In the genomic region with DNA sequence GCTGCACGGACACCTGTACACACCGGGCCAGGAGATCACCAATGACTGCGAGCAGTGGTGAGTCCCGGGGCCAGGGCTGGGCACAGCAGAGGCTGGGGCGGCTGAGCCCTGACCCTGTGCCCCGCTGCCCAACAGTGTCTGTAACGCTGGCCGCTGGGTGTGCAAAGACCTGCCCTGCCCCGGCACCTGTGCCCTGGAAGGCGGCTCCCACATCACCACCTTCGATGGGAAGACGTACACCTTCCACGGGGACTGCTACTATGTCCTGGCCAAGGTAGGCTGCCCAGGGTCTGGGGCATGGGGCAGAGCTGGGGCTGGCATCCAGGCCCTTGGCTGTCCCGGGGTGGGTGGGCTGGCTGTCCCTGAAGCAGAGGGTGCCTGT, we compare ENCODE assay signal across 18 cellular contexts. TPM values are rescaled to one million over a fixed set of nuclear protein-coding genes. Genes with fewer than 3 reads are reported as not detected.
DNase-seq lines count a peak whose midpoint lies in the region; ATAC-seq, FAIRE-seq and TF ChIP-seq lines count a peak whose summit lies in the region.
"Had no signal": no experiment of that assay in that cellular context is flagged by ENCODE, and none has a peak within 500 bp of the region (broad histone marks: within the 10 kb centered on the region; RNA-seq: fewer than 3 reads in every experiment).

No MANE protein-coding gene starts in this region.

- no peaks in the 10 kb centered on the region for H4K20me1 ChIP-seq in HepG2 (ENCODE audit: insufficient read depth, low read length)

- TF ChIP-seq EP300 in HepG2 (IDR thresholded peaks at IDR 0.05; ENCODE audit: low read depth in 2 of 2, low read length in 2 of 2) (no peak), HepG2 (CRISPR knock-in tag; IDR thresholded peaks at IDR 0.05; ENCODE audit: borderline replicate concordance) (no peak)

- CTCF ChIA-PET in activated CD4-positive, alpha-beta T cell treated with anti-CD3 and anti-CD28 coated beads for 36 hours (lab: Charles Lee): no interaction called here
- CTCF ChIA-PET in HepG2 (lab: Yijun Ruan, JAX; ENCODE audit: low intra/inter-chr PET ratio, low total read pairs): no interaction called here

- H3K27ac ChIP-seq in right lobe of liver: no peak overlapping the region
- H3K27ac ChIP-seq in HepG2 (ENCODE audit: extremely low read length, insufficient read depth, low read length): no peak overlapping the region
- H3K27ac ChIP-seq: C4-2B had no signal

- POLR2A ChIA-PET in activated CD4-positive, alpha-beta T cell treated with anti-CD3 and anti-CD28 coated beads for 36 hours (lab: Charles Lee): no interaction called here
- POLR2A ChIA-PET in HepG2 (lab: Yijun Ruan, JAX): no interaction called here

- no peak overlapping the region for H3K9ac ChIP-seq in HepG2 (ENCODE audit: insufficient read depth, low read depth, low read length)

- H3K4me2 ChIP-seq in HepG2 (ENCODE audit: low read depth, low read length): no peak overlapping the region

- H2AFZ ChIP-seq in HepG2 (ENCODE audit: low read length): no peak overlapping the region

- H3K27ac Mint-ChIP-seq in activated CD4-positive, alpha-beta T cell treated with anti-CD3 and anti-CD28 coated beads for 36 hours: no peak overlapping the region
- no peak overlapping the region for H3K27ac Mint-ChIP-seq in natural killer cell treated with Interleukin-12 subunit alpha and Interleukin-12 subunit beta and Interleukin-15 and Interleukin-18, amount 100 ng/mL, for 72 hours

- no peak overlapping the region for H3K4me3 ChIP-seq in right lobe of liver
- H3K4me3 ChIP-seq in HepG2 (replicated peaks in 1 of 3; ENCODE audit: insufficient read depth in 1 of 3, low read depth in 2 of 3, low read length in 3 of 3): no peak overlapping the region

- H3K9me3 ChIP-seq in right lobe of liver (no peaks in the 10 kb centered on the region), HepG2 (ENCODE audit: low read length) (no peaks in the 10 kb centered on the region)
- H3K9me3 ChIP-seq: Caco-2 had no signal

- no peaks in the 10 kb centered on the region for H3K4me1 Mint-ChIP-seq in activated CD4-positive, alpha-beta T cell treated with anti-CD3 and anti-CD28 coated beads for 36 hours
- H3K4me1 Mint-ChIP-seq in natural killer cell treated with Interleukin-12 subunit alpha and Interleukin-12 subunit beta and Interleukin-15 and Interleukin-18, amount 100 ng/mL, for 72 hours (ENCODE audit: low read depth in 2 of 2): no peaks in the 10 kb centered on the region

- no peaks in the 10 kb centered on the region for H3K27me3 Mint-ChIP-seq in activated CD4-positive, alpha-beta T cell treated with anti-CD3 and anti-CD28 coated beads for 36 hours
- no peaks in the 10 kb centered on the region for H3K27me3 Mint-ChIP-seq in natural killer cell treated with Interleukin-12 subunit alpha and Interleukin-12 subunit beta and Interleukin-15 and Interleukin-18, amount 100 ng/mL, for 72 hours

- no peaks in the 10 kb centered on the region for H3K9me3 Mint-ChIP-seq in activated CD4-positive, alpha-beta T cell treated with anti-CD3 and anti-CD28 coated beads for 36 hours (ENCODE audit: low read depth)
- no peaks in the 10 kb centered on the region for H3K9me3 Mint-ChIP-seq in natural killer cell treated with Interleukin-12 subunit alpha and Interleukin-12 subunit beta and Interleukin-15 and Interleukin-18, amount 100 ng/mL, for 72 hours

- H3K36me3 Mint-ChIP-seq in activated CD4-positive, alpha-beta T cell treated with anti-CD3 and anti-CD28 coated beads for 36 hours (ENCODE audit: low read depth): no peaks in the 10 kb centered on the region
- no peaks in the 10 kb centered on the region for H3K36me3 Mint-ChIP-seq in natural killer cell treated with Interleukin-12 subunit alpha and Interleukin-12 subunit beta and Interleukin-15 and Interleukin-18, amount 100 ng/mL, for 72 hours

- no peak for ATAC-seq in activated CD4-positive, alpha-beta T cell treated with anti-CD3 and anti-CD28 coated beads for 36 hours
- ATAC-seq in right lobe of liver: peak in 3 of 4 donors; percentile 5 to 34 (median 31)
- no peak; the same call in 2 of the 3 replicates for ATAC-seq in HepG2
- ATAC-seq in natural killer cell treated with Interleukin-12 subunit alpha and Interleukin-12 subunit beta and Interleukin-15 and Interleukin-18, amount 100 ng/mL, for 72 hours: peak; percentile 38 to 41
- ATAC-seq in GM18858 (IDR thresholded peaks at IDR 0.05; ENCODE audit: unreplicated experiment): no peak
- ATAC-seq: PC-3 had no signal

- in situ Hi-C loops in HepG2 (cut with HindIII; ENCODE audit: extremely low pct_ligation_motif_present, low pct_unique_long_range_greater_than_20kb): no loop called here

- H3K4me1 ChIP-seq in right lobe of liver (no peaks in the 10 kb centered on the region), HepG2 (ENCODE audit: insufficient read depth, low read length) (no peaks in the 10 kb centered on the region)
- H3K4me1 ChIP-seq: Caco-2 had no signal

- H3K79me2 ChIP-seq in HepG2 (ENCODE audit: insufficient read depth, low read length): no peaks in the 10 kb centered on the region

- no peak overlapping the region for H3K4me3 Mint-ChIP-seq in activated CD4-positive, alpha-beta T cell treated with anti-CD3 and anti-CD28 coated beads for 36 hours
- H3K4me3 Mint-ChIP-seq in natural killer cell treated with Interleukin-12 subunit alpha and Interleukin-12 subunit beta and Interleukin-15 and Interleukin-18, amount 100 ng/mL, for 72 hours: no peak overlapping the region

- TF ChIP-seq CTCF in right lobe of liver (IDR thresholded peaks at IDR 0.05): no peak
- no peak for TF ChIP-seq CTCF in HepG2 (CRISPR knock-in tag; IDR thresholded peaks at IDR 0.05)

- DNase-seq in activated CD4-positive, alpha-beta T cell treated with anti-CD3 and anti-CD28 coated beads for 1 hour: peak; percentile 2
- DNase-seq in activated CD4-positive, alpha-beta T cell treated with anti-CD3 and anti-CD28 coated beads for 36 hours: no peak
- peak in 1 of 3 donors; percentile 35 for DNase-seq in right lobe of liver
- no peak for DNase-seq in HepG2 (ENCODE audit: low spot score)
- DNase-seq in natural killer cell treated with Interleukin-12 subunit alpha and Interleukin-12 subunit beta and Interleukin-15 and Interleukin-18, amount 100 ng/mL, for 72 hours (ENCODE audit: low spot score): peak; percentile 60
- DNase-seq in cerebellar nuclear complex (lab: John Stamatoyannopoulos, UW): no peak
- no peak for DNase-seq in NCI-H2196 treated with DMSO at 0.1 percent for 48 hours (lab: John Stamatoyannopoulos, UW; ENCODE audit: unreplicated experiment)
- DNase-seq: KG1, NCI-H1048, NCI-H2107, NCI-H446, PC-3 had no signal

- no peak for TF ChIP-seq POLR2A in right lobe of liver (IDR thresholded peaks at IDR 0.05)
- no peak for TF ChIP-seq POLR2A in HepG2 (IDR thresholded peaks at IDR 0.05; ENCODE audit: insufficient read depth in 1 of 2, low read depth in 2 of 2, low read length in 2 of 2)

- intact Hi-C loops in activated CD4-positive, alpha-beta T cell treated with anti-CD3 and anti-CD28 coated beads for 36 hours (cut with DNase I, micrococcal nuclease): loop anchor here in 1 of 2 experiments (10.0 kb wide), 1 partner anchor 62 kb away; no protein-coding TSS in a partner anchor
- intact Hi-C loops in right lobe of liver (cut with DNase I) (no loop called here), HepG2 (cut with micrococcal nuclease; ENCODE audit: unreplicated experiment) (no loop called here)

- no peak for TF ChIP-seq RAD21 in HepG2 (CRISPR knock-in tag; IDR thresholded peaks at IDR 0.05)

- no peak for FAIRE-seq in HepG2 (lab: Jason Lieb, UNC)

- no CpG with 5 or more reads among the region's 14 CpGs for WGBS in right lobe of liver (ENCODE audit: insufficient coverage, low coverage, low lambda C conversion rate, missing lambda C conversion rate)
- WGBS in HepG2 (ENCODE audit: low lambda C conversion rate): 12% methylated on average over 6 of the region's 14 CpGs

- no peaks in the 10 kb centered on the region for H3K27me3 ChIP-seq in right lobe of liver
- H3K27me3 ChIP-seq in HepG2 (ENCODE audit: control insufficient read depth in 1 of 2, insufficient read depth in 2 of 2, low read length in 2 of 2): peaks cover 16 to 54% of the 10 kb centered on the region in 2 experiments; a peak in 4 of 5 replicates

- H3K36me3 ChIP-seq in right lobe of liver (no peaks in the 10 kb centered on the region), HepG2 (replicated peaks in 1 of 2; ENCODE audit: control insufficient read depth in 1 of 2, insufficient read depth in 2 of 2, low read length in 2 of 2) (no peaks in the 10 kb centered on the region)

- BruUV-seq in HepG2 (replicated peaks; lab: Mats Ljungman, UMichigan): no TSS peak

RNA-seq across cellular contexts. Expression of a gene that starts 7.7 kb away (rescaled TPM):
- total RNA-seq in activated CD4-positive, alpha-beta T cell treated with anti-CD3 and anti-CD28 coated beads for 36 hours: not detected
- total RNA-seq in right lobe of liver (under 1 TPM in 1 of 6 experiments, not detected in 5; 0.04 TPM), HepG2 (2016; rRNA removed; fragmentation: Illumina TruSeq; extraction: Trizol) (not detected in 2 replicates)
- total RNA-seq in HepG2 (2016; cell fraction: cytosol; rRNA removed; fragmentation: Illumina TruSeq; extraction: Trizol; ENCODE audit: low read depth): not detected in 2 replicates
- not detected in 2 replicates for total RNA-seq in HepG2 (2016; cell fraction: insoluble cytoplasmic fraction; rRNA removed; fragmentation: Illumina TruSeq; extraction: Trizol)
- not detected in 2 replicates for total RNA-seq in HepG2 (2016; cell fraction: membrane; rRNA removed; fragmentation: Illumina TruSeq; extraction: Trizol)
- not detected in 2 replicates for total RNA-seq in HepG2 (2016; cell fraction: nucleus; rRNA removed; fragmentation: Illumina TruSeq; extraction: Trizol)
- under 0.01 TPM in 1 of 2 replicates, not detected in the other for polyA plus RNA-seq in HepG2 (2011; rRNA removed)
- polyA plus RNA-seq in HepG2 (2011; cell fraction: cytosol; rRNA removed): not detected in 2 replicates
- polyA plus RNA-seq in HepG2 (2011; cell fraction: nucleus; rRNA removed): under 0.01 and 0.02 TPM in 2 replicates
- not detected in 2 replicates for polyA plus RNA-seq in HepG2 (2012)
- not detected in 2 replicates for polyA plus RNA-seq in HepG2 (2016; cell fraction: cytosol; fragmentation: Illumina TruSeq; extraction: Trizol; ENCODE audit: low read depth)
- polyA plus RNA-seq in HepG2 (2016; cell fraction: insoluble cytoplasmic fraction; fragmentation: Illumina TruSeq; extraction: Trizol; ENCODE audit: low read depth): not detected in 2 replicates
- polyA plus RNA-seq in HepG2 (2016; cell fraction: membrane; fragmentation: Illumina TruSeq; extraction: Trizol; ENCODE audit: low read depth): not detected in 2 replicates
- polyA plus RNA-seq in HepG2 (2016; cell fraction: nucleus; fragmentation: Illumina TruSeq; extraction: Trizol; ENCODE audit: insufficient read depth, low read depth): not detected in 2 replicates
- 0.22 TPM in 1 of 2 replicates, not detected in the other for polyA minus RNA-seq in HepG2 (2011; rRNA and poly(A)+ RNA removed; ENCODE audit: low replicate concordance)
- polyA minus RNA-seq in HepG2 (2011; cell fraction: cytosol; rRNA and poly(A)+ RNA removed): not detected in 2 replicates
- polyA minus RNA-seq in HepG2 (2011; cell fraction: nucleus; rRNA and poly(A)+ RNA removed): not detected in 2 replicates
- total RNA-seq in natural killer cell treated with Interleukin-12 subunit alpha and Interleukin-12 subunit beta and Interleukin-15 and Interleukin-18, amount 100 ng/mL, for 72 hours: not detected
- total RNA-seq: A172, H7, M059J had no signal

RNA-seq across cellular contexts. Expression of a gene that starts 45.8 kb away (rescaled TPM):
- total RNA-seq in activated CD4-positive, alpha-beta T cell treated with anti-CD3 and anti-CD28 coated beads for 36 hours: not detected
- 1 to 10 TPM in 2 of 6 experiments, under 1 TPM in 4; 0.31 to 2.1 (median 0.72) TPM for total RNA-seq in right lobe of liver
- not detected in 2 replicates for total RNA-seq in HepG2 (2016; rRNA removed; fragmentation: Illumina TruSeq; extraction: Trizol)
- not detected in 2 replicates for total RNA-seq in HepG2 (2016; cell fraction: cytosol; rRNA removed; fragmentation: Illumina TruSeq; extraction: Trizol; ENCODE audit: low read depth)
- not detected in 2 replicates for total RNA-seq in HepG2 (2016; cell fraction: insoluble cytoplasmic fraction; rRNA removed; fragmentation: Illumina TruSeq; extraction: Trizol)
- not detected in 2 replicates for total RNA-seq in HepG2 (2016; cell fraction: membrane; rRNA removed; fragmentation: Illumina TruSeq; extraction: Trizol)
- total RNA-seq in HepG2 (2016; cell fraction: nucleus; rRNA removed; fragmentation: Illumina TruSeq; extraction: Trizol): not detected in 2 replicates
- polyA plus RNA-seq in HepG2 (2011; rRNA removed): not detected in 2 replicates
- polyA plus RNA-seq in HepG2 (2011; cell fraction: cytosol; rRNA removed): not detected in 2 replicates
- not detected in 2 replicates for polyA plus RNA-seq in HepG2 (2011; cell fraction: nucleus; rRNA removed)
- polyA plus RNA-seq in HepG2 (2012): 0.03 and 0.08 TPM in 2 replicates
- polyA plus RNA-seq in HepG2 (2016; cell fraction: cytosol; fragmentation: Illumina TruSeq; extraction: Trizol; ENCODE audit: low read depth): not detected in 2 replicates
- polyA plus RNA-seq in HepG2 (2016; cell fraction: insoluble cytoplasmic fraction; fragmentation: Illumina TruSeq; extraction: Trizol; ENCODE audit: low read depth): not detected in 2 replicates
- not detected in 2 replicates for polyA plus RNA-seq in HepG2 (2016; cell fraction: membrane; fragmentation: Illumina TruSeq; extraction: Trizol; ENCODE audit: low read depth)
- polyA plus RNA-seq in HepG2 (2016; cell fraction: nucleus; fragmentation: Illumina TruSeq; extraction: Trizol; ENCODE audit: insufficient read depth, low read depth): not detected in 2 replicates
- polyA minus RNA-seq in HepG2 (2011; rRNA and poly(A)+ RNA removed; ENCODE audit: low replicate concordance): not detected in 2 replicates
- polyA minus RNA-seq in HepG2 (2011; cell fraction: cytosol; rRNA and poly(A)+ RNA removed): not detected in 2 replicates
- not detected in 2 replicates for polyA minus RNA-seq in HepG2 (2011; cell fraction: nucleus; rRNA and poly(A)+ RNA removed)
- total RNA-seq in natural killer cell treated with Interleukin-12 subunit alpha and Interleukin-12 subunit beta and Interleukin-15 and Interleukin-18, amount 100 ng/mL, for 72 hours: not detected
- total RNA-seq: A172, Caco-2, H7, M059J had no signal

Comparison
In these comparisons a context has a peak if more than half of its experiments do, and no peak if none do; other contexts are left out.
1. DNase-seq: peak in activated CD4-positive, alpha-beta T cell treated with anti-CD3 and anti-CD28 coated beads for 1 hour (single experiment) and natural killer cell treated with Interleukin-12 subunit alpha and Interleukin-12 subunit beta and Interleukin-15 and Interleukin-18, amount 100 ng/mL, for 72 hours (single experiment); none in activated CD4-positive, alpha-beta T cell treated with anti-CD3 and anti-CD28 coated beads for 36 hours (single experiment), HepG2 (single experiment), cerebellar nuclear complex (0 of 2) and NCI-H2196 treated with DMSO at 0.1 percent for 48 hours (single experiment).
2. ATAC-seq: peak in right lobe of liver (3 of 4) and natural killer cell treated with Interleukin-12 subunit alpha and Interleukin-12 subunit beta and Interleukin-15 and Interleukin-18, amount 100 ng/mL, for 72 hours (2 of 2); none in activated CD4-positive, alpha-beta T cell treated with anti-CD3 and anti-CD28 coated beads for 36 hours (single experiment), HepG2 (single experiment) and GM18858 (single experiment).